In the genomic region with DNA sequence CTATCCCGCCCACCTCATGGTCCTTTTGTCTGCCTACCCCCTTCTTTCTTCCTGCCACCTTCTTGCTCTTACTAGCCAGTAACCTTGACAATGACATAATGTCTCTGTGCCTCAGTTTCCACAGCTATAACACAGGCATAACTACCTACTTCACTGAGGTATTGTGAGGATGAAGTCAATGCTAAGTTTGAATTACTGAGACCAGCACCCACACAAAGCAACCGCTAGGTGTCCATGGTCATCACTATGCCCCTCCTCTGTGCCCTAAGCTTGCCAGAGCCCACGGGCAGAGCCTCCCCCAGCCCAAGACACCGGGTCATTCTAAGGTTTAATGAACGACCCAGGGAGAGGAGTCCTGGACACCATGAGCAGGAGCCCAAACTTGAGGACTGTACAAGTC, we compare ENCODE assay signal across 1 cellular context.
TF ChIP-seq lines count a peak whose summit lies in the region.

No MANE protein-coding gene starts in this region.

TF ChIP-seq in K562, 482 proteins besides CTCF, POLR2A, EP300 and RAD21:
- TF ChIP-seq, protein P1, sequence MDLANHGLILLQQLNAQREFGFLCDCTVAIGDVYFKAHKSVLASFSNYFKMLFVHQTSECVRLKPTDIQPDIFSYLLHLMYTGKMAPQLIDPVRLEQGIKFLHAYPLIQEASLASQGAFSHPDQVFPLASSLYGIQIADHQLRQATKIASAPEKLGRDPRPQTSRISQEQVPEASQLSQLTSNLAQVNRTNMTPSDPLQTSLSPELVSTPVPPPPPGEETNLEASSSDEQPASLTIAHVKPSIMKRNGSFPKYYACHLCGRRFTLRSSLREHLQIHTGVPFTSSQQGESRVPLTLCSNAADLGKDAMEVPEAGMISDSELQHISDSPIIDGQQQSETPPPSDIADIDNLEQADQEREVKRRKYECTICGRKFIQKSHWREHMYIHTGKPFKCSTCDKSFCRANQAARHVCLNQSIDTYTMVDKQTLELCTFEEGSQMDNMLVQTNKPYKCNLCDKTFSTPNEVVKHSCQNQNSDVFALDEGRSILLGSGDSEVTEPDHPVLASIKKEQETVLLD (IDR thresholded peaks at IDR 0.05): no peak
- TF ChIP-seq ZNF212 (CRISPR knock-in tag; IDR thresholded peaks at IDR 0.05) (no peak), RFX7 (CRISPR knock-in tag; IDR thresholded peaks at IDR 0.05) (no peak), DIDO1 (tag; IDR thresholded peaks at IDR 0.05; ENCODE audit: low read depth) (no peak)
- TF ChIP-seq, protein P2, sequence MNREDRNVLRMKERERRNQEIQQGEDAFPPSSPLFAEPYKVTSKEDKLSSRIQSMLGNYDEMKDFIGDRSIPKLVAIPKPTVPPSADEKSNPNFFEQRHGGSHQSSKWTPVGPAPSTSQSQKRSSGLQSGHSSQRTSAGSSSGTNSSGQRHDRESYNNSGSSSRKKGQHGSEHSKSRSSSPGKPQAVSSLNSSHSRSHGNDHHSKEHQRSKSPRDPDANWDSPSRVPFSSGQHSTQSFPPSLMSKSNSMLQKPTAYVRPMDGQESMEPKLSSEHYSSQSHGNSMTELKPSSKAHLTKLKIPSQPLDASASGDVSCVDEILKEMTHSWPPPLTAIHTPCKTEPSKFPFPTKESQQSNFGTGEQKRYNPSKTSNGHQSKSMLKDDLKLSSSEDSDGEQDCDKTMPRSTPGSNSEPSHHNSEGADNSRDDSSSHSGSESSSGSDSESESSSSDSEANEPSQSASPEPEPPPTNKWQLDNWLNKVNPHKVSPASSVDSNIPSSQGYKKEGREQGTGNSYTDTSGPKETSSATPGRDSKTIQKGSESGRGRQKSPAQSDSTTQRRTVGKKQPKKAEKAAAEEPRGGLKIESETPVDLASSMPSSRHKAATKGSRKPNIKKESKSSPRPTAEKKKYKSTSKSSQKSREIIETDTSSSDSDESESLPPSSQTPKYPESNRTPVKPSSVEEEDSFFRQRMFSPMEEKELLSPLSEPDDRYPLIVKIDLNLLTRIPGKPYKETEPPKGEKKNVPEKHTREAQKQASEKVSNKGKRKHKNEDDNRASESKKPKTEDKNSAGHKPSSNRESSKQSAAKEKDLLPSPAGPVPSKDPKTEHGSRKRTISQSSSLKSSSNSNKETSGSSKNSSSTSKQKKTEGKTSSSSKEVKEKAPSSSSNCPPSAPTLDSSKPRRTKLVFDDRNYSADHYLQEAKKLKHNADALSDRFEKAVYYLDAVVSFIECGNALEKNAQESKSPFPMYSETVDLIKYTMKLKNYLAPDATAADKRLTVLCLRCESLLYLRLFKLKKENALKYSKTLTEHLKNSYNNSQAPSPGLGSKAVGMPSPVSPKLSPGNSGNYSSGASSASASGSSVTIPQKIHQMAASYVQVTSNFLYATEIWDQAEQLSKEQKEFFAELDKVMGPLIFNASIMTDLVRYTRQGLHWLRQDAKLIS (CRISPR knock-in tag; IDR thresholded peaks at IDR 0.05): no peak
